In genomic region chr13:77138813-77139212, GRCh38 we compare ENCODE assay signal across 30 cellular contexts.
"Had no signal": no experiment of that assay in that cellular context is flagged by ENCODE, and none has a peak within 500 bp of the region (broad histone marks: within the 10 kb centered on the region; RNA-seq: fewer than 3 reads in every experiment).

No MANE protein-coding gene starts in this region.

- H3K9me3 Mint-ChIP-seq: activated naive CD4-positive, alpha-beta T cell treated with anti-CD3 and anti-CD28 coated beads, Interleukin-2, amount 50 U/mL, for 24 hours; activated T-helper 2 cell treated with anti-CD3 and anti-CD28 coated beads, Interferon-gamma antibody, Interleukin-2, Interleukin-4, amounts not matched to agents 10 μg/mL and 5 μg/mL and 100 μg/mL, durations not matched to agents 14 hours and 24 hours and 36 hours; endodermal cell; natural killer cell treated with Interleukin-12 subunit alpha and Interleukin-12 subunit beta and Interleukin-15 and Interleukin-18, amount 100 ng/mL, for 72 hours; stimulated activated naive CD8-positive, alpha-beta T cell treated with anti-CD3 and anti-CD28 coated beads, Interleukin-15, Interleukin-2, amounts not matched to agents 100 ng/mL and 50 ng/mL, for 24 hours had no signal

- H3K9me3 ChIP-seq: esophagus muscularis mucosa, heart left ventricle, left lung, lower lobe of right lung, neutrophil, ovary, prostate gland, thoracic aorta had no signal

- DNase-seq: activated CD4-positive, alpha-beta T cell treated with anti-CD3 and anti-CD28 coated beads for 4 hours; activated CD4-positive, alpha-beta T cell treated with anti-CD3 and anti-CD28 coated beads, Interleukin-2, amount 50 U/mL, for 4 hours; anterior cingulate cortex; endodermal cell; foreskin keratinocyte; heart left ventricle; kidney glomerular epithelial cell; left lung; lower lobe of right lung; mesenchymal stem cell; ovary; retina; stimulated activated CD4-positive, alpha-beta T cell treated with anti-CD3 and anti-CD28 coated beads, Interleukin-12 subunit alpha, Interleukin-12 subunit beta, amount 100 ng/mL, for 4 hours; stimulated activated CD4-positive, alpha-beta T cell treated with anti-CD3 and anti-CD28 coated beads, Interleukin-4, amount 100 ng/mL, for 1 hour; T-helper 9 cell; trophoblast cell had no signal

- H3K4me1 Mint-ChIP-seq: activated naive CD4-positive, alpha-beta T cell treated with anti-CD3 and anti-CD28 coated beads, Interleukin-2, amount 50 U/mL, for 24 hours had no signal

- H3K27ac Mint-ChIP-seq: activated naive CD4-positive, alpha-beta T cell treated with anti-CD3 and anti-CD28 coated beads, Interleukin-2, amount 50 U/mL, for 24 hours; activated T-helper 2 cell treated with anti-CD3 and anti-CD28 coated beads, Interferon-gamma antibody, Interleukin-2, Interleukin-4, amounts not matched to agents 10 μg/mL and 5 μg/mL and 100 μg/mL, durations not matched to agents 14 hours and 24 hours and 36 hours; endodermal cell; natural killer cell treated with Interleukin-12 subunit alpha and Interleukin-12 subunit beta and Interleukin-15 and Interleukin-18, amount 100 ng/mL, for 72 hours; stimulated activated naive CD8-positive, alpha-beta T cell treated with anti-CD3 and anti-CD28 coated beads, Interleukin-15, Interleukin-2, amounts not matched to agents 100 ng/mL and 50 ng/mL, for 24 hours had no signal

- H3K27me3 ChIP-seq: brain microvascular endothelial cell, esophagus muscularis mucosa, foreskin keratinocyte, heart left ventricle, left lung, neutrophil, ovary had no signal

- H3K4me1 ChIP-seq: foreskin keratinocyte, lower lobe of right lung, prostate gland had no signal

- H3K36me3 ChIP-seq: ovary, prostate gland had no signal

- ATAC-seq: foreskin keratinocyte; heart left ventricle; left lung; lower lobe of right lung; natural killer cell treated with Interleukin-12 subunit alpha and Interleukin-12 subunit beta and Interleukin-15 and Interleukin-18, amount 100 ng/mL, for 72 hours; sciatic nerve had no signal

- H3K4me3 ChIP-seq: esophagus muscularis mucosa, heart left ventricle, left lung, lower lobe of right lung, ovary, prostate gland, skin epidermis, thoracic aorta had no signal

- H3K4me3 Mint-ChIP-seq: activated naive CD4-positive, alpha-beta T cell treated with anti-CD3 and anti-CD28 coated beads, Interleukin-2, amount 50 U/mL, for 24 hours; endodermal cell; natural killer cell treated with Interleukin-12 subunit alpha and Interleukin-12 subunit beta and Interleukin-15 and Interleukin-18, amount 100 ng/mL, for 72 hours; stimulated activated naive CD8-positive, alpha-beta T cell treated with anti-CD3 and anti-CD28 coated beads, Interleukin-15, Interleukin-2, amounts not matched to agents 100 ng/mL and 50 ng/mL, for 24 hours had no signal

- H3K27ac ChIP-seq: brain microvascular endothelial cell, esophagus muscularis mucosa, foreskin keratinocyte, heart left ventricle, left lung, lower lobe of right lung, neutrophil, ovary, prostate gland, skin epidermis, thoracic aorta, VCaP had no signal

- FAIRE-seq: TTC549, urothelium cell line had no signal

- H3K27me3 Mint-ChIP-seq: activated naive CD4-positive, alpha-beta T cell treated with anti-CD3 and anti-CD28 coated beads, Interleukin-2, amount 50 U/mL, for 24 hours; natural killer cell treated with Interleukin-12 subunit alpha and Interleukin-12 subunit beta and Interleukin-15 and Interleukin-18, amount 100 ng/mL, for 72 hours; stimulated activated naive CD8-positive, alpha-beta T cell treated with anti-CD3 and anti-CD28 coated beads, Interleukin-15, Interleukin-2, amounts not matched to agents 100 ng/mL and 50 ng/mL, for 24 hours had no signal
